ENCODE assay signal across 18 cellular contexts in the genomic region with DNA sequence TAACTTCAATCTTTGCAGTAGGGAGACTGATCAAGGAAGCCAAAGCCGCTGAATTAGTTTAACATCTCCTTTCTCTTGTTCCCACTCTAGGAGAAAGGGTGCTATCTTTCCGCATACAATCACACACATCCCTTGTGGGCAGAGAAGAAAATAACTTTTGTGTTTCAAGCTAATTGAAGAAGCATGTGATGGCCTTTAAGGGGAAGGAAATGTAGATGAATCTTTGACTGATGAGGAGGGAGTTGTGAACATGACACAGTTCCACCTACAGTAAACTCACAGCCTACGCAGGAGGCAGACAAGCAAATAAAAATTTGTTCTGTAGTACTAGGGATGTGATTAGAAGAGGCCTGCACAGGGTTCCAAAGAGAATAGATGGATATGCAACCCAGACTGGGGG. TPM values are rescaled to one million over a fixed set of nuclear protein-coding genes. Genes with fewer than 3 reads are reported as not detected.
DNase-seq lines count a peak whose midpoint lies in the region; ATAC-seq and TF ChIP-seq lines count a peak whose summit lies in the region.
"Had no signal": no experiment of that assay in that cellular context is flagged by ENCODE, and none has a peak within 500 bp of the region (broad histone marks: within the 10 kb centered on the region; RNA-seq: fewer than 3 reads in every experiment).

No MANE protein-coding gene starts in this region.

- no peak for TF ChIP-seq POLR2A in IMR-90 (IDR thresholded peaks at IDR 0.05; ENCODE audit: low read depth, low read length)
- no peak for TF ChIP-seq POLR2A in gastrocnemius medialis (IDR thresholded peaks at IDR 0.05)

- H3K9ac ChIP-seq in IMR-90 (ENCODE audit: low read depth, low read length) (no peak overlapping the region), neuronal stem cell (ENCODE audit: low read depth, low read length, poor library complexity) (no peak overlapping the region)
- H3K9ac ChIP-seq: BLaER1 treated with 17β-estradiol and CSF1 and Interleukin-3, amounts not matched to agents 10 nM and 100 nM had no signal

- no peak overlapping the region for H2BK20ac ChIP-seq in IMR-90 (ENCODE audit: low read depth, low read length)

- H4K5ac ChIP-seq in IMR-90 (ENCODE audit: low read depth, low read length), result no peak overlapping the region

- H4K91ac ChIP-seq in IMR-90 (ENCODE audit: insufficient read depth, low read depth, low read length) (no peak overlapping the region), neuronal stem cell (ENCODE audit: low read depth, low read length, poor library complexity) (no peak overlapping the region)

- H2AK5ac ChIP-seq in IMR-90 (ENCODE audit: low read depth, low read length) (no peak overlapping the region), neuronal stem cell (ENCODE audit: low read depth, low read length) (no peak overlapping the region)

- ATAC-seq in IMR-90 (ENCODE audit: low read depth) (no peak), gastrocnemius medialis (peak; percentile 23 to 29), HG03565 (IDR thresholded peaks at IDR 0.05; ENCODE audit: unreplicated experiment) (no peak)
- ATAC-seq: HepG2 had no signal

- H3K4ac ChIP-seq in IMR-90 (ENCODE audit: low read depth, low read length) (no peak overlapping the region), neuronal stem cell (ENCODE audit: low read length) (no peak overlapping the region)

- H3K27me3 ChIP-seq in IMR-90 (ENCODE audit: control insufficient read depth, insufficient read depth, low read length), result no peaks in the 10 kb centered on the region
- no peaks in the 10 kb centered on the region for H3K27me3 ChIP-seq in gastrocnemius medialis
- no peaks in the 10 kb centered on the region for H3K27me3 ChIP-seq in neuronal stem cell (ENCODE audit: control insufficient read depth in 3 of 3, insufficient read depth in 3 of 3, low read depth in 1 of 3, low read length in 3 of 3)
- H3K27me3 ChIP-seq: BLaER1 treated with 17β-estradiol and CSF1 and Interleukin-3, amounts not matched to agents 10 nM and 100 nM had no signal

- no peaks in the 10 kb centered on the region for H4K20me1 ChIP-seq in IMR-90 (ENCODE audit: insufficient read depth, low read length)
- H4K20me1 ChIP-seq: BLaER1 treated with 17β-estradiol and CSF1 and Interleukin-3, amounts not matched to agents 10 nM and 100 nM had no signal

- H3K9me3 ChIP-seq in IMR-90 (ENCODE audit: control insufficient read depth, insufficient read depth, low read length) (no peaks in the 10 kb centered on the region), gastrocnemius medialis (no peaks in the 10 kb centered on the region), neuronal stem cell (replicated peaks in 1 of 2; ENCODE audit: control insufficient read depth in 2 of 2, insufficient read depth in 1 of 2, low read depth in 1 of 2, low read length in 2 of 2) (peaks cover 2 to 12% of the 10 kb centered on the region in 2 donors)

- H2AK9ac ChIP-seq in IMR-90 (replicated peaks; ENCODE audit: low read depth, low read length, poor library complexity), result no peak overlapping the region

- no peak for TF ChIP-seq RAD21 in IMR-90 (IDR thresholded peaks at IDR 0.05; ENCODE audit: low read length)

- no TSS peak for BruUV-seq in IMR-90 (replicated peaks; lab: Mats Ljungman, UMichigan)

- no peak overlapping the region for H3K18ac ChIP-seq in IMR-90 (ENCODE audit: low read depth, low read length)
- no peak overlapping the region for H3K18ac ChIP-seq in neuronal stem cell (ENCODE audit: low read length)

- H3K4me3 ChIP-seq in IMR-90 (ENCODE audit: insufficient read depth, low read depth, low read length), result no peak overlapping the region
- H3K4me3 ChIP-seq in gastrocnemius medialis, result no peak overlapping the region
- H3K4me3 ChIP-seq in neuronal stem cell (ENCODE audit: low read length in 2 of 2), result no peak overlapping the region
- H3K4me3 ChIP-seq: BLaER1 treated with 17β-estradiol and CSF1 and Interleukin-3, amounts not matched to agents 10 nM and 100 nM had no signal

- no CpG with 5 or more reads among the region's 3 CpGs for WGBS in IMR-90 (ENCODE audit: extremely low coverage in 2 of 2, insufficient read length in 1 of 2), 2 experiments
- no CpG with 5 or more reads among the region's 3 CpGs for WGBS in neuronal stem cell (ENCODE audit: extremely low coverage in 2 of 2, insufficient read length in 2 of 2, insufficient replicate concordance in 1 of 2), 2 donors

- no peak overlapping the region for H3K56ac ChIP-seq in IMR-90 (ENCODE audit: extremely low read depth, insufficient read depth, low read length)

- dilution Hi-C loops in IMR-90 (cut with HindIII; ENCODE audit: low sequenced_read_pairs, unreplicated experiment), result no loop called here

- no peaks in the 10 kb centered on the region for H3K4me1 ChIP-seq in IMR-90 (ENCODE audit: control insufficient read depth, insufficient read depth, low read length)
- H3K4me1 ChIP-seq in gastrocnemius medialis, result no peaks in the 10 kb centered on the region
- peaks cover 3 to 6% of the 10 kb centered on the region in 2 donors for H3K4me1 ChIP-seq in neuronal stem cell (ENCODE audit: control insufficient read depth in 2 of 2, insufficient read depth in 1 of 2, low read depth in 1 of 2, low read length in 2 of 2)

- DNase-seq in NOMO-1 treated with DMSO at 0.1 percent for 48 hours (lab: John Stamatoyannopoulos, UW; ENCODE audit: unreplicated experiment), result peak; percentile 21
- DNase-seq in NOMO-1 treated with dmso at 0.1 percent for 144 hours (lab: John Stamatoyannopoulos, UW; ENCODE audit: unreplicated experiment), result no peak
- DNase-seq in IMR-90, result no peak
- DNase-seq in SKM-1 treated with dmso at 0.1 percent for 144 hours (lab: John Stamatoyannopoulos, UW; ENCODE audit: unreplicated experiment), result peak; percentile 40
- DNase-seq in gastrocnemius medialis, result no peak
- DNase-seq in NCI-H748 treated with DMSO at 0.1 percent for 48 hours (lab: John Stamatoyannopoulos, UW), result no peak
- DNase-seq in neuronal stem cell (ENCODE audit: low spot score), result no peak
- DNase-seq: ACHN; Calu3; CD4-positive, CD25-positive, alpha-beta regulatory T cell; DMS79 treated with DMSO at 0.1 percent for 48 hours; EL; GOT3; H9 had no signal

- no peak overlapping the region for H2BK15ac ChIP-seq in IMR-90 (ENCODE audit: low read depth, low read length)
- no peak overlapping the region for H2BK15ac ChIP-seq in neuronal stem cell (ENCODE audit: low read length)

- no peak overlapping the region for H2BK12ac ChIP-seq in neuronal stem cell (ENCODE audit: low read length)

- H4K8ac ChIP-seq in IMR-90 (ENCODE audit: low read depth in 2 of 2, low read length in 2 of 2) (no peak overlapping the region), neuronal stem cell (ENCODE audit: low read depth, low read length) (no peak overlapping the region)

- H3K79me1 ChIP-seq in IMR-90 (ENCODE audit: low read depth in 1 of 2, low read length in 2 of 2), result no peaks in the 10 kb centered on the region
- H3K79me1 ChIP-seq in neuronal stem cell (ENCODE audit: low read depth, low read length), result no peaks in the 10 kb centered on the region

- in situ Hi-C loops in IMR-90 (cut with MboI; ENCODE audit: low sequenced_read_pairs) (no loop called here), gastrocnemius medialis (cut with MboI; ENCODE audit: low sequenced_read_pairs in 4 of 4) (no loop called here)

- POLR2A ChIA-PET in IMR-90 (lab: Charles Lee; ENCODE audit: unreplicated experiment), result no interaction called here

- H2BK120ac ChIP-seq in IMR-90 (ENCODE audit: low read depth, low read length), result no peak overlapping the region
- no peak overlapping the region for H2BK120ac ChIP-seq in neuronal stem cell (ENCODE audit: low read depth, low read length)

- intact Hi-C loops in IMR-90 (cut with micrococcal nuclease), result no loop called here
- intact Hi-C loops in gastrocnemius medialis (cut with DNase I; ENCODE audit: low total_unique reads), result loop anchor here (2.0 kb wide), 1 partner anchor 13 kb away; no protein-coding TSS in a partner anchor

- TF ChIP-seq CTCF in IMR-90 (conservative IDR thresholded peaks at IDR 0.05; ENCODE audit: low read depth, low read length), result no peak
- TF ChIP-seq CTCF in gastrocnemius medialis (IDR thresholded peaks at IDR 0.05 in 4 of 5, conservative IDR thresholded peaks at IDR 0.05 in 1 of 5), result no peak

- peak overlapping the region; percentile 54 for H2AFZ ChIP-seq in IMR-90 (replicated peaks; ENCODE audit: low read length, poor library complexity)
- H2AFZ ChIP-seq in neuronal stem cell (ENCODE audit: low read length), result no peak overlapping the region

- H3K27ac ChIP-seq in IMR-90 (ENCODE audit: insufficient read depth, low read length) (no peak overlapping the region), gastrocnemius medialis (peak overlapping the region in 3 of 4 donors; percentile 11 to 55 (median 28)), neuronal stem cell (replicated peaks; ENCODE audit: low read length) (no peak overlapping the region)
- H3K27ac ChIP-seq: BLaER1 treated with 17β-estradiol and CSF1 and Interleukin-3, amounts not matched to agents 10 nM and 100 nM had no signal

- H3K23ac ChIP-seq in IMR-90 (ENCODE audit: low read depth, low read length) (no peak overlapping the region), neuronal stem cell (ENCODE audit: low read depth, low read length, poor library complexity) (no peak overlapping the region)

- H3K36me3 ChIP-seq in IMR-90 (ENCODE audit: control insufficient read depth, insufficient read depth, low read length) (no peaks in the 10 kb centered on the region), gastrocnemius medialis (peaks cover 0 to 17% of the 10 kb centered on the region in 2 donors), neuronal stem cell (replicated peaks in 1 of 2; ENCODE audit: control insufficient read depth in 2 of 2, insufficient read depth in 2 of 2, low read length in 2 of 2) (no peaks in the 10 kb centered on the region)
- H3K36me3 ChIP-seq: BLaER1 treated with 17β-estradiol and CSF1 and Interleukin-3, amounts not matched to agents 10 nM and 100 nM had no signal

- no peaks in the 10 kb centered on the region for H3K9me1 ChIP-seq in IMR-90 (ENCODE audit: insufficient read depth, low read length)

- no peak overlapping the region for H2BK5ac ChIP-seq in IMR-90 (ENCODE audit: low read depth, low read length, poor library complexity, severe bottlenecking)
- no peak overlapping the region for H2BK5ac ChIP-seq in neuronal stem cell (ENCODE audit: low read length)

- H3K4me2 ChIP-seq in IMR-90 (ENCODE audit: low read depth, low read length) (no peak overlapping the region), neuronal stem cell (ENCODE audit: insufficient read depth, low read length, poor library complexity, severe bottlenecking) (no peak overlapping the region)
- H3K4me2 ChIP-seq: BLaER1 treated with 17β-estradiol and CSF1 and Interleukin-3, amounts not matched to agents 10 nM and 100 nM had no signal

- H3K14ac ChIP-seq in IMR-90 (replicated peaks; ENCODE audit: low read depth, low read length) (no peak overlapping the region), neuronal stem cell (ENCODE audit: low read length) (no peak overlapping the region)

- CTCF ChIA-PET in IMR-90 (lab: Yijun Ruan, JAX), result no interaction called here

RNA-seq across cellular contexts. Expression of a gene that starts 14.7 kb away (rescaled TPM):
- total RNA-seq in IMR-90 (2012; rRNA removed) (under 0.01 and 0.28 TPM in 2 replicates), gastrocnemius medialis (under 1 TPM in 2 of 4 donors, not detected in 2; 0.22 to 0.29 TPM)
- polyA plus RNA-seq in IMR-90 (2012; rRNA removed), result 0.09 and 0.14 TPM in 2 replicates
- polyA plus RNA-seq in IMR-90 (2012; cell fraction: cytosol; rRNA removed), result not detected in 2 replicates
- polyA plus RNA-seq in IMR-90 (2012; cell fraction: nucleus; rRNA removed; ENCODE audit: low replicate concordance), result not detected in 2 replicates
- 0.20 TPM for polyA plus RNA-seq in neuronal stem cell (2013, experiment 1 of 2)
- polyA plus RNA-seq in neuronal stem cell (2013, experiment 2 of 2), result 0.19 TPM
- total RNA-seq: A172; Calu3; CD4-positive, CD25-positive, alpha-beta regulatory T cell; H9; HepG2 had no signal
- polyA plus RNA-seq: CD4-positive, CD25-positive, alpha-beta regulatory T cell; HepG2 had no signal

RNA-seq across cellular contexts. Expression of a gene that starts 58.9 kb away (rescaled TPM):
- total RNA-seq in IMR-90 (2012; rRNA removed) (0.18 and 0.56 TPM in 2 replicates), gastrocnemius medialis (100 to 1,000 TPM in 3 of 4 donors, 10 to 100 TPM in 1; 48.7 to 284 (median 179) TPM)
- polyA plus RNA-seq in IMR-90 (2012; rRNA removed), result 0.21 and 0.32 TPM in 2 replicates
- polyA plus RNA-seq in IMR-90 (2012; cell fraction: cytosol; rRNA removed), result 0.08 and 0.11 TPM in 2 replicates
- 0.04 and 0.38 TPM in 2 replicates for polyA plus RNA-seq in IMR-90 (2012; cell fraction: nucleus; rRNA removed; ENCODE audit: low replicate concordance)
- not detected for polyA plus RNA-seq in neuronal stem cell (2013, experiment 1 of 2)
- not detected for polyA plus RNA-seq in neuronal stem cell (2013, experiment 2 of 2)
- total RNA-seq: Calu3; CD4-positive, CD25-positive, alpha-beta regulatory T cell; H9; HepG2 had no signal
- polyA plus RNA-seq: CD4-positive, CD25-positive, alpha-beta regulatory T cell; HepG2 had no signal

Comparison
In these comparisons a context has a peak if more than half of its experiments do, and no peak if none do; other contexts are left out.
1. DNase-seq: peak in NOMO-1 treated with DMSO at 0.1 percent for 48 hours (single experiment) and SKM-1 treated with dmso at 0.1 percent for 144 hours (single experiment); none in NOMO-1 treated with dmso at 0.1 percent for 144 hours (single experiment), IMR-90 (single experiment), gastrocnemius medialis (0 of 2), NCI-H748 treated with DMSO at 0.1 percent for 48 hours (single experiment) and neuronal stem cell (single experiment).
2. ATAC-seq: peak in gastrocnemius medialis (2 of 2); none in IMR-90 (single experiment) and HG03565 (single experiment).
3. H3K27ac ChIP-seq: peak in gastrocnemius medialis (3 of 4); none in IMR-90 (single experiment) and neuronal stem cell (single experiment).
4. RNA of a gene that starts 58.9 kb away (total RNA-seq): 48.7 to 284 TPM in gastrocnemius medialis; 0.18 to 0.56 TPM in IMR-90; every median in the first group is over 10 times any median in the second.